In genomic region chr6:139152088-139152891, GRCh38 we compare ENCODE assay signal across 15 cellular contexts. TPM values are rescaled to one million over a fixed set of nuclear protein-coding genes. Genes with fewer than 3 reads are reported as not detected.
DNase-seq lines count a peak whose midpoint lies in the region; ATAC-seq, FAIRE-seq and TF ChIP-seq lines count a peak whose summit lies in the region.
"Had no signal": no experiment of that assay in that cellular context is flagged by ENCODE, and none has a peak within 500 bp of the region (broad histone marks: within the 10 kb centered on the region; RNA-seq: fewer than 3 reads in every experiment).

No MANE protein-coding gene starts in this region.

- H3K27me3 ChIP-seq in astrocyte (ENCODE audit: insufficient read depth, low read length): no peaks in the 10 kb centered on the region
- H3K27me3 ChIP-seq: ovary had no signal

- H3K27ac Mint-ChIP-seq in astrocyte (ENCODE audit: unreplicated experiment) (no peak overlapping the region), natural killer cell (peak overlapping the region; percentile 17 to 60), MCF 10A (ENCODE audit: low read depth, unreplicated experiment) (no peak overlapping the region)

- no peaks in the 10 kb centered on the region for H3K9me3 ChIP-seq in astrocyte (ENCODE audit: insufficient read depth, low read depth, low read length)
- H3K9me3 ChIP-seq: ovary had no signal

- POLR2A ChIA-PET in MCF 10A (lab: Yijun Ruan, JAX): interaction anchor here (0.6 kb wide), 1 partner anchor 58 kb away, joined by 3 read pairs; no protein-coding TSS in a partner anchor

- H3K9me3 Mint-ChIP-seq in astrocyte (ENCODE audit: unreplicated experiment) (peaks cover under 1% of the 10 kb centered on the region), natural killer cell (no peaks in the 10 kb centered on the region), MCF 10A (ENCODE audit: unreplicated experiment) (no peaks in the 10 kb centered on the region)

- peaks cover 29% of the 10 kb centered on the region for H4K20me1 ChIP-seq in astrocyte (ENCODE audit: insufficient read depth, low read length)

- H3K4me1 Mint-ChIP-seq in astrocyte (ENCODE audit: low read depth, unreplicated experiment) (peaks cover 8% of the 10 kb centered on the region), natural killer cell (peaks cover 83 to 85% of the 10 kb centered on the region in 2 donors), MCF 10A (ENCODE audit: insufficient read depth, unreplicated experiment) (peaks cover 16% of the 10 kb centered on the region)

- ATAC-seq in natural killer cell (no peak), HG02571 (IDR thresholded peaks at IDR 0.05; ENCODE audit: unreplicated experiment) (no peak), HG03354 (IDR thresholded peaks at IDR 0.05; ENCODE audit: poor library complexity, severe bottlenecking, unreplicated experiment) (no peak)

- H3K27me3 Mint-ChIP-seq in astrocyte (ENCODE audit: low read depth, unreplicated experiment): no peaks in the 10 kb centered on the region
- no peaks in the 10 kb centered on the region for H3K27me3 Mint-ChIP-seq in natural killer cell (ENCODE audit: low read depth in 2 of 2)
- H3K27me3 Mint-ChIP-seq in MCF 10A (ENCODE audit: insufficient read depth, unreplicated experiment): no peaks in the 10 kb centered on the region

- BruUV-seq in MCF 10A (replicated peaks; lab: Mats Ljungman, UMichigan): no TSS peak

- FAIRE-seq in astrocyte (lab: Jason Lieb, UNC): no peak
- FAIRE-seq: frontal cortex, GM12892 had no signal

- peaks cover 11% of the 10 kb centered on the region for H3K4me1 ChIP-seq in astrocyte (ENCODE audit: insufficient read depth, low read length)

- no peak overlapping the region for H2AFZ ChIP-seq in astrocyte (ENCODE audit: low read depth, low read length)

- H3K4me3 ChIP-seq in astrocyte (ENCODE audit: insufficient read depth, low read depth, low read length): no peak overlapping the region
- H3K4me3 ChIP-seq: ovary had no signal

- H3K79me2 ChIP-seq in astrocyte (ENCODE audit: insufficient read depth, low read length): peaks cover 23% of the 10 kb centered on the region

- intact Hi-C loops in natural killer cell (cut with micrococcal nuclease): loop anchor here (2.0 kb wide), 1 partner anchor 13 kb away; no protein-coding TSS in a partner anchor
- intact Hi-C loops in MCF 10A (cut with micrococcal nuclease): no loop called here

- no peak overlapping the region for H3K4me2 ChIP-seq in astrocyte (ENCODE audit: low read length)

- H3K36me3 Mint-ChIP-seq in astrocyte (ENCODE audit: low read depth, unreplicated experiment): no peaks in the 10 kb centered on the region
- H3K36me3 Mint-ChIP-seq in natural killer cell: no peaks in the 10 kb centered on the region
- no peaks in the 10 kb centered on the region for H3K36me3 Mint-ChIP-seq in MCF 10A (ENCODE audit: insufficient read depth, unreplicated experiment)

- H3K27ac ChIP-seq in astrocyte (ENCODE audit: low read depth, low read length): no peak overlapping the region
- H3K27ac ChIP-seq: HL-60, ovary had no signal

- H3K4me3 Mint-ChIP-seq in astrocyte (ENCODE audit: unreplicated experiment) (no peak overlapping the region), natural killer cell (peak overlapping the region; percentile 57), MCF 10A (ENCODE audit: unreplicated experiment) (no peak overlapping the region)

- CTCF ChIA-PET in MCF 10A (lab: Yijun Ruan, JAX): interaction anchor here (0.6 to 1.4 kb wide), 6 partner anchors 9 to 1877 kb away, joined by 3 to 5 read pairs (median 3); no protein-coding TSS in a partner anchor

- H3K36me3 ChIP-seq in astrocyte (ENCODE audit: insufficient read depth, low read length): no peaks in the 10 kb centered on the region
- H3K36me3 ChIP-seq: ovary had no signal

- H3K9ac ChIP-seq in astrocyte (ENCODE audit: low read length): no peak overlapping the region

- DNase-seq in EH (ENCODE audit: low read depth): peak; percentile 44
- DNase-seq in NCI-H146 (lab: John Stamatoyannopoulos, UW): peak; percentile 66
- peak; percentile 30 for DNase-seq in astrocyte (ENCODE audit: low read depth)
- DNase-seq in natural killer cell: no peak
- DNase-seq in MCF 10A (ENCODE audit: unreplicated experiment): no peak
- DNase-seq: cerebellar nuclear complex; DMS153; NK-92 treated with Interleukin-12 subunit alpha and Interleukin-12 subunit beta, amount 100 ng/mL, for 24 hours; ovary; SW 1271 had no signal

- TF ChIP-seq CTCF in astrocyte (IDR thresholded peaks at IDR 0.05; ENCODE audit: insufficient read depth, low read depth, low read length) (no peak), natural killer cell (IDR thresholded peaks at IDR 0.05) (no peak), MCF 10A (IDR thresholded peaks at IDR 0.05; ENCODE audit: unreplicated experiment) (no peak)

RNA-seq across cellular contexts. Expression of gene HECA, which starts 17.4 kb away (rescaled TPM):
- total RNA-seq in astrocyte (10.3 and 11.1 TPM in 2 replicates), natural killer cell (10 to 100 TPM; 76.5 to 80.5 (median 77.6) TPM), MCF 10A (2022) (11.1 and 11.5 TPM in 2 replicates)

Comparison
In these comparisons a context has a peak if more than half of its experiments do, and no peak if none do; other contexts are left out.
1. DNase-seq: peak in EH (single experiment), NCI-H146 (single experiment) and astrocyte (single experiment); none in natural killer cell (single experiment) and MCF 10A (single experiment).
2. H3K27ac Mint-ChIP-seq: peak in natural killer cell (2 of 2); none in astrocyte (single experiment) and MCF 10A (single experiment).